ENCODE assay signal across 32 cellular contexts in genomic region chr14:98622208-98623051, GRCh38.
DNase-seq lines count a peak whose midpoint lies in the region; ATAC-seq and TF ChIP-seq lines count a peak whose summit lies in the region.
"Had no signal": no experiment of that assay in that cellular context is flagged by ENCODE, and none has a peak within 500 bp of the region (broad histone marks: within the 10 kb centered on the region; RNA-seq: fewer than 3 reads in every experiment).

No MANE protein-coding gene starts in this region.

- peak; percentile 40 for ATAC-seq in stimulated activated naive CD8-positive, alpha-beta T cell treated with anti-CD3 and anti-CD28 coated beads, Interleukin-15, amount 100 ng/mL, for 72 hours
- no peak for ATAC-seq in stimulated activated naive CD8-positive, alpha-beta T cell treated with anti-CD3 and anti-CD28 coated beads, Interleukin-15, Interleukin-2, amounts not matched to agents 100 U/mL and 50 U/mL, for 24 hours
- no peak for ATAC-seq in GM19463 (IDR thresholded peaks at IDR 0.05; ENCODE audit: unreplicated experiment)
- no peak for ATAC-seq in GM21529 (IDR thresholded peaks at IDR 0.05; ENCODE audit: unreplicated experiment)
- ATAC-seq: activated naive CD8-positive, alpha-beta T cell treated with anti-CD3 and anti-CD28 coated beads, Interleukin-2, amount 50 U/mL, for 24 hours; gastroesophageal sphincter; GM12878; left colon; pancreas; stimulated activated naive B cell treated with anti-CD40 and anti-IgM and Interleukin-4, amounts not matched to agents 10 μg/mL and 1 μg/mL and 100 μg/mL, for 72 hours had no signal

- H3K27me3 Mint-ChIP-seq in stimulated activated naive CD8-positive, alpha-beta T cell treated with anti-CD3 and anti-CD28 coated beads, Interleukin-15, amount 100 ng/mL, for 72 hours: no peaks in the 10 kb centered on the region
- H3K27me3 Mint-ChIP-seq: activated naive CD8-positive, alpha-beta T cell treated with anti-CD3 and anti-CD28 coated beads, Interleukin-2, amount 50 U/mL, for 24 hours; B cell; memory B cell; stimulated activated naive B cell treated with anti-CD40 and anti-IgM and Interleukin-4, amounts not matched to agents 10 μg/mL and 1 μg/mL and 100 μg/mL, for 72 hours had no signal

- no peaks in the 10 kb centered on the region for H3K27me3 ChIP-seq in kidney epithelial cell (ENCODE audit: control insufficient read depth, insufficient read depth, low read length)
- H3K27me3 ChIP-seq: gastroesophageal sphincter, hepatocyte, pancreas, testis had no signal

- TF ChIP-seq CTCF in astrocyte of the cerebellum (IDR thresholded peaks at IDR 0.05; ENCODE audit: low read depth, low read length, missing control alignments): no peak
- TF ChIP-seq CTCF in kidney epithelial cell (IDR thresholded peaks at IDR 0.05; ENCODE audit: insufficient read depth, low read length, poor library complexity, severe bottlenecking): no peak

- in situ Hi-C loops in astrocyte of the cerebellum (cut with HindIII; ENCODE audit: low sequenced_read_pairs): no loop called here

- H3K4me3 Mint-ChIP-seq in stimulated activated naive CD8-positive, alpha-beta T cell treated with anti-CD3 and anti-CD28 coated beads, Interleukin-15, amount 100 ng/mL, for 72 hours: no peak overlapping the region
- H3K4me3 Mint-ChIP-seq: activated naive CD8-positive, alpha-beta T cell treated with anti-CD3 and anti-CD28 coated beads, Interleukin-2, amount 50 U/mL, for 24 hours; activated T-cell treated with anti-CD3 and anti-CD28 coated beads, Interleukin-2, amount 50 U/mL, for 4 hours; B cell; brain; CD4-positive, alpha-beta memory T cell; memory B cell; neural crest cell; stimulated activated naive B cell treated with anti-CD40 and anti-IgM and Interleukin-4, amounts not matched to agents 10 μg/mL and 1 μg/mL and 100 μg/mL, for 72 hours had no signal

- H3K4me1 Mint-ChIP-seq in stimulated activated naive CD8-positive, alpha-beta T cell treated with anti-CD3 and anti-CD28 coated beads, Interleukin-15, amount 100 ng/mL, for 72 hours: no peaks in the 10 kb centered on the region
- H3K4me1 Mint-ChIP-seq: activated naive CD8-positive, alpha-beta T cell treated with anti-CD3 and anti-CD28 coated beads, Interleukin-2, amount 50 U/mL, for 24 hours; B cell; brain; CD4-positive, alpha-beta memory T cell; memory B cell; neural crest cell; stimulated activated naive B cell treated with anti-CD40 and anti-IgM and Interleukin-4, amounts not matched to agents 10 μg/mL and 1 μg/mL and 100 μg/mL, for 72 hours had no signal

- DNase-seq in stimulated activated naive CD8-positive, alpha-beta T cell treated with anti-CD3 and anti-CD28 coated beads, Interleukin-15, amount 100 ng/mL, for 72 hours: no peak
- no peak for DNase-seq in stimulated activated naive CD8-positive, alpha-beta T cell treated with anti-CD3 and anti-CD28 coated beads, Interleukin-15, Interleukin-2, amounts not matched to agents 100 U/mL and 50 U/mL, for 24 hours
- DNase-seq in astrocyte of the cerebellum (ENCODE audit: low read depth) (peak; percentile 5), kidney epithelial cell (ENCODE audit: low read depth) (peak; percentile 1), RPMI8226 (no peak)
- DNase-seq: activated CD4-positive, alpha-beta T cell treated with anti-CD3 and anti-CD28 coated beads for 4 hours; activated gamma-delta T cell treated with Interleukin-2 at 50 U/mL for 16 hours; activated naive CD8-positive, alpha-beta T cell treated with anti-CD3 and anti-CD28 coated beads, Interleukin-2, amount 50 U/mL, for 24 hours; activated T-cell treated with anti-CD3 and anti-CD28 coated beads, Interleukin-2, amount 50 U/mL, for 4 hours; CD4-positive, alpha-beta memory T cell; HCEC 1CT; KBM-7; left colon; NCI-H1417 treated with DMSO at 0.1 percent for 48 hours; NCI-H2029 treated with DMSO at 0.1 percent for 48 hours; NCI-H526 treated with DMSO at 0.1 percent for 48 hours; pancreas; PC-9; stimulated activated naive B cell treated with anti-CD40 and anti-IgM and Interleukin-4, amounts not matched to agents 10 μg/mL and 1 μg/mL and 100 μg/mL, for 72 hours; T1000; testis; WERI-Rb-1 had no signal

- H3K27ac Mint-ChIP-seq in stimulated activated naive CD8-positive, alpha-beta T cell treated with anti-CD3 and anti-CD28 coated beads, Interleukin-15, amount 100 ng/mL, for 72 hours: no peak overlapping the region
- H3K27ac Mint-ChIP-seq: activated naive CD8-positive, alpha-beta T cell treated with anti-CD3 and anti-CD28 coated beads, Interleukin-2, amount 50 U/mL, for 24 hours; B cell; brain; CD4-positive, alpha-beta memory T cell; memory B cell; stimulated activated naive B cell treated with anti-CD40 and anti-IgM and Interleukin-4, amounts not matched to agents 10 μg/mL and 1 μg/mL and 100 μg/mL, for 72 hours had no signal

- H3K4me3 ChIP-seq in astrocyte of the cerebellum (ENCODE audit: low read depth, low read length) (no peak overlapping the region), kidney epithelial cell (ENCODE audit: low read depth, low read length) (no peak overlapping the region)
- H3K4me3 ChIP-seq: gastroesophageal sphincter, GM12878, hepatocyte, pancreas, PC-9, skin epidermis, testis had no signal

- no peaks in the 10 kb centered on the region for H3K36me3 ChIP-seq in kidney epithelial cell (ENCODE audit: control insufficient read depth, insufficient read depth, low read length)
- H3K36me3 ChIP-seq: gastroesophageal sphincter, pancreas, WERI-Rb-1 had no signal

- H3K9me3 Mint-ChIP-seq in stimulated activated naive CD8-positive, alpha-beta T cell treated with anti-CD3 and anti-CD28 coated beads, Interleukin-15, amount 100 ng/mL, for 72 hours: peaks cover 22 to 27% of the 10 kb centered on the region in 2 donors

Comparison
In these comparisons a context has a peak if more than half of its experiments do, and no peak if none do; other contexts are left out.
1. DNase-seq: peak in astrocyte of the cerebellum (single experiment) and kidney epithelial cell (single experiment); none in stimulated activated naive CD8-positive, alpha-beta T cell treated with anti-CD3 and anti-CD28 coated beads, Interleukin-15, amount 100 ng/mL, for 72 hours (0 of 2), stimulated activated naive CD8-positive, alpha-beta T cell treated with anti-CD3 and anti-CD28 coated beads, Interleukin-15, Interleukin-2, amounts not matched to agents 100 U/mL and 50 U/mL, for 24 hours (single experiment) and RPMI8226 (single experiment).